ENCODE assay signal across 19 cellular contexts in the genomic region with DNA sequence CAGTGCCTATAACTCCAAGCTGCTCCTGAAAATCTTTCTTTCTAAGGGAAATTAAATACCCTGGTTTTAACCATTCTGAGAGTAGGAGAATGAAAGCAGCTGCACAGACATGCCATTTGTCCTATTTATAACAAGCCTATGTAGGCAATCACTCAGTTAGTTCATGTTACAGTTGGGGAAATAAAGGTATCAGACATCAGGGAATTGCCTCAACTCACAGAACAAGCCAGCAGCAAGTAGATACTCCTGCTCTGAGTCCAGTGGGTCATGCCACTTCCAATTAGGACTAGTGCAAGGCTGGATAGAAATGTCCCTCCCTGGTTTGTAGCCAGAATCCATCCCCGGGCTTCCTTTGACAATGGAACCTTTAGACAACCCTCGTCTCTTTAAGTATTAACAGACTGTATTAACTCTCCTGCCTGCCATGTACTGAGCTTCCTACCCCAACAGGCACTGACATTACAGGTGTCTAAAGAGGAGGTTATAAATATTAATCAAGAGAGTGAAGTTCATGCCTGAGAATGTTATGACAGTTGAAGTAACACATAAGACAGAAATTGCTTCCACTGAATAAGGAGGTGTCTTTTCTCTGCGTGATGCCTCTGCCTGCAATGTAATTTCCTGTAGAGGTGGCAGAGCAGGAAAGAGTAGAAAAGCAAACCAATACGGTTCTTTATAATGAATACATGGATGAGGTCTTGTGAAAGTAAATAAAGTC.
"Had no signal": no experiment of that assay in that cellular context is flagged by ENCODE, and none has a peak within 500 bp of the region (broad histone marks: within the 10 kb centered on the region; RNA-seq: fewer than 3 reads in every experiment).

No MANE protein-coding gene starts in this region.

- H3K27me3 ChIP-seq: neutrophil, sigmoid colon, upper lobe of right lung had no signal

- H3K9me3 ChIP-seq: lower lobe of right lung, neutrophil, sigmoid colon, upper lobe of right lung had no signal

- DNase-seq: activated B cell treated with CpG ODN at 0.5 μM for 24 hours; activated CD4-positive, alpha-beta T cell treated with anti-CD3 and anti-CD28 coated beads for 36 hours; activated CD4-positive, alpha-beta T cell treated with anti-CD3 and anti-CD28 coated beads, Interleukin-2, amount 50 U/mL, for 4 hours; activated CD8-positive, alpha-beta memory T cell treated with anti-CD3 and anti-CD28 coated beads for 24 hours; activated CD8-positive, alpha-beta memory T cell treated with anti-CD3 and anti-CD28 coated beads, Interleukin-2, amount 50 U/mL, for 4 hours; activated naive CD4-positive, alpha-beta T cell; activated T-cell treated with anti-CD3 and anti-CD28 coated beads, Interleukin-2, amount 50 U/mL, for 24 hours; cerebellar nuclear complex; cortex of kidney; kidney; lower lobe of right lung; natural killer cell; sigmoid colon; stimulated activated CD4-positive, alpha-beta T cell treated with anti-CD3 and anti-CD28 coated beads, Interleukin-4, amount 100 ng/mL, for 4 hours; stimulated activated naive CD8-positive, alpha-beta T cell treated with anti-CD3 and anti-CD28 coated beads, Interleukin-15, Interleukin-2, amounts not matched to agents 100 U/mL and 50 U/mL, for 24 hours; T-helper 9 cell; upper lobe of right lung had no signal

- H3K27ac ChIP-seq: lower lobe of right lung, neutrophil, sigmoid colon, upper lobe of right lung had no signal

- H3K4me1 ChIP-seq: lower lobe of right lung, upper lobe of right lung had no signal

- H3K4me3 ChIP-seq: lower lobe of right lung, sigmoid colon, upper lobe of right lung had no signal

- H3K36me3 ChIP-seq: lower lobe of right lung, neutrophil, sigmoid colon, upper lobe of right lung had no signal

- FAIRE-seq: bronchial epithelial cell, kidney had no signal
